8 cellular contexts compared by ENCODE assay signal in genomic region chr17:382644-383533, GRCh38. TPM values are rescaled to one million over a fixed set of nuclear protein-coding genes. Genes with fewer than 3 reads are reported as not detected.
DNase-seq lines count a peak whose midpoint lies in the region; ATAC-seq and TF ChIP-seq lines count a peak whose summit lies in the region.

No MANE protein-coding gene starts in this region.

- in situ Hi-C loops in brain microvascular endothelial cell (cut with HindIII; ENCODE audit: low pct_ligation_motif_present, low sequenced_read_pairs): no loop called here

- H3K4me3 ChIP-seq in brain microvascular endothelial cell (ENCODE audit: low read depth, low read length): no peak overlapping the region
- no peak overlapping the region for H3K4me3 ChIP-seq in mesodermal cell (ENCODE audit: extremely low read depth, insufficient read depth, low read length, poor library complexity, severe bottlenecking)
- H3K4me3 ChIP-seq in Karpas-422 (ENCODE audit: low read length): no peak overlapping the region

- H3K9me3 ChIP-seq in mesodermal cell (ENCODE audit: control insufficient read depth, low read length): no peaks in the 10 kb centered on the region
- H3K9me3 ChIP-seq in Karpas-422 (ENCODE audit: low read length): no peaks in the 10 kb centered on the region

- H3K27ac ChIP-seq in brain microvascular endothelial cell (no peak overlapping the region), mesodermal cell (ENCODE audit: low read depth, low read length, severe bottlenecking) (peak overlapping the region; percentile 23), Karpas-422 (ENCODE audit: low read length) (no peak overlapping the region)

- H4K20me1 ChIP-seq in Karpas-422 (ENCODE audit: insufficient read depth, low read depth, low read length): 0 out of 2 replicates have a peak, but pooled peaks cover 6% of the 10 kb centered on the region

- H3K27me3 ChIP-seq in brain microvascular endothelial cell (replicated peaks) (peaks cover 5% of the 10 kb centered on the region), Karpas-422 (ENCODE audit: low read length) (no peaks in the 10 kb centered on the region)

- peak; percentile 48 for DNase-seq in AG08396 (ENCODE audit: low spot score)
- DNase-seq in HT-29 (ENCODE audit: low spot score): peak; percentile 15
- DNase-seq in brain microvascular endothelial cell: peak; percentile 88
- DNase-seq in Karpas-422: no peak
- DNase-seq in NCI-H510A treated with DMSO at 0.1 percent for 48 hours (lab: John Stamatoyannopoulos, UW): no peak

- H3K4me2 ChIP-seq in Karpas-422 (ENCODE audit: low read depth, low read length, poor library complexity, severe bottlenecking): no peak overlapping the region

- no peaks in the 10 kb centered on the region for H3K79me2 ChIP-seq in Karpas-422 (ENCODE audit: low read length)

- peaks cover 6% of the 10 kb centered on the region for H3K4me1 ChIP-seq in mesodermal cell (ENCODE audit: control insufficient read depth, insufficient read depth, low read length, poor library complexity, severe bottlenecking)
- 0 out of 2 replicates have a peak, but pooled peaks cover 2% of the 10 kb centered on the region for H3K4me1 ChIP-seq in Karpas-422 (ENCODE audit: low read length)

- TF ChIP-seq CTCF in brain microvascular endothelial cell (IDR thresholded peaks at IDR 0.05; ENCODE audit: low read depth, low read length, missing control alignments): no peak

- H3K9ac ChIP-seq in Karpas-422 (ENCODE audit: low read length): no peak overlapping the region

- whole genome bisulfite sequencing in mesodermal cell (ENCODE audit: insufficient coverage in 2 of 2), 2 experiments: 52 to 73% methylated on average over 8 to 12 of the region's 13 CpGs

- H2AFZ ChIP-seq in Karpas-422 (ENCODE audit: low read length): no peak overlapping the region

- no peaks in the 10 kb centered on the region for H3K36me3 ChIP-seq in brain microvascular endothelial cell (replicated peaks)
- no peaks in the 10 kb centered on the region for H3K36me3 ChIP-seq in mesodermal cell (ENCODE audit: control insufficient read depth, insufficient read depth, low read length)
- H3K36me3 ChIP-seq in Karpas-422 (ENCODE audit: insufficient read depth, low read length): no peaks in the 10 kb centered on the region

- no peak for ATAC-seq in GM18867 (IDR thresholded peaks at IDR 0.05; ENCODE audit: unreplicated experiment)
- ATAC-seq in GM21390 (IDR thresholded peaks at IDR 0.05; ENCODE audit: unreplicated experiment): no peak

- no peaks in the 10 kb centered on the region for H3K9me2 ChIP-seq in Karpas-422 (replicated peaks; ENCODE audit: insufficient read depth, low read length)

RNA-seq across cellular contexts. Expression of gene RPH3AL, which starts 30.3 kb away (rescaled TPM):
- total RNA-seq in HT-29 (2014; rRNA removed; shearing (Covaris generic)): 26.7 and 33.7 TPM in 2 replicates
- 6.6 TPM for polyA plus RNA-seq in mesodermal cell (2013, experiment 1 of 2)
- polyA plus RNA-seq in mesodermal cell (2013, experiment 2 of 2): 5.0 TPM
- 0.29 TPM in 1 of 2 replicates, not detected in the other for total RNA-seq in Karpas-422 (2014; rRNA removed; shearing (Covaris generic); ENCODE audit: low replicate concordance)

Comparison
In these comparisons a context has a peak if more than half of its experiments do, and no peak if none do; other contexts are left out.
1. DNase-seq: peak in AG08396 (single experiment), HT-29 (single experiment) and brain microvascular endothelial cell (single experiment); none in Karpas-422 (single experiment) and NCI-H510A treated with DMSO at 0.1 percent for 48 hours (single experiment).
2. RNA of gene RPH3AL, which starts 30.3 kb away (total RNA-seq): 26.7 to 33.7 TPM in HT-29; 0.29 TPM in Karpas-422; every median in the first group is over 10 times any median in the second.